Comparison of ENCODE assay signal across 24 cellular contexts in genomic region chr20:63935447-63935846, GRCh38.
"Had no signal": no experiment of that assay in that cellular context is flagged by ENCODE, and none has a peak within 500 bp of the region (broad histone marks: within the 10 kb centered on the region; RNA-seq: fewer than 3 reads in every experiment).

No MANE protein-coding gene starts in this region.

- DNase-seq: colonic mucosa; effector CD8-positive, alpha-beta T cell; foreskin keratinocyte; mammary epithelial cell; naive thymus-derived CD8-positive, alpha-beta T cell; nephron progenitor cell; occipital lobe; stimulated activated CD4-positive, alpha-beta T cell treated with anti-CD3 and anti-CD28 coated beads, Interleukin-12 subunit alpha, Interleukin-12 subunit beta, amount 100 ng/mL, for 4 hours; stimulated activated CD4-positive, alpha-beta T cell treated with anti-CD3 and anti-CD28 coated beads, Interleukin-1b, Interleukin-23, amount 100 ng/mL, for 48 hours; stimulated activated CD4-positive, alpha-beta T cell treated with anti-CD3 and anti-CD28 coated beads, Interleukin-4, amount 100 ng/mL, for 1 hour; stimulated activated CD8-positive, alpha-beta memory T cell treated with anti-CD3 and anti-CD28 coated beads, Interleukin-4, amount 100 ng/mL, for 48 hours; stimulated activated naive CD4-positive, alpha-beta T cell treated with Interleukin-2 at 50 U/mL for 16 hours; stomach; thyroid gland had no signal

- H3K27ac ChIP-seq: colonic mucosa, esophagus muscularis mucosa, foreskin keratinocyte, gastroesophageal sphincter, pancreas, stomach, thyroid gland had no signal

- H3K27ac Mint-ChIP-seq: type B pancreatic cell had no signal

- ATAC-seq: foreskin keratinocyte; gastroesophageal sphincter; left lobe of liver; naive thymus-derived CD8-positive, alpha-beta T cell; pancreas; sciatic nerve had no signal

- H3K9me3 Mint-ChIP-seq: dendritic cell treated with granulocyte-macrophage colony-stimulating factor and Interleukin-4, amounts not matched to agents 40 ng/mL and 50 ng/mL, for 4 days; naive thymus-derived CD8-positive, alpha-beta T cell; nephron progenitor cell; type B pancreatic cell had no signal

- H3K27me3 ChIP-seq: colonic mucosa, esophagus muscularis mucosa, foreskin keratinocyte, gastroesophageal sphincter, pancreas, stomach, thyroid gland had no signal

- H3K9me3 ChIP-seq: colonic mucosa, esophagus muscularis mucosa, gastroesophageal sphincter, pancreas, stomach, thyroid gland had no signal

- FAIRE-seq: endothelial cell of umbilical vein, keratinocyte, pancreas had no signal

- H3K4me1 ChIP-seq: colonic mucosa, foreskin keratinocyte, gastroesophageal sphincter, pancreas, thyroid gland had no signal

- H3K27me3 Mint-ChIP-seq: dendritic cell treated with granulocyte-macrophage colony-stimulating factor and Interleukin-4, amounts not matched to agents 40 ng/mL and 50 ng/mL, for 4 days; naive thymus-derived CD8-positive, alpha-beta T cell; type B pancreatic cell had no signal

- H3K4me3 Mint-ChIP-seq: dendritic cell treated with granulocyte-macrophage colony-stimulating factor and Interleukin-4, amounts not matched to agents 40 ng/mL and 50 ng/mL, for 4 days; naive thymus-derived CD8-positive, alpha-beta T cell; nephron progenitor cell; type B pancreatic cell had no signal

- H3K4me3 ChIP-seq: colonic mucosa, esophagus muscularis mucosa, gastroesophageal sphincter, pancreas, smooth muscle cell, stomach, thyroid gland had no signal
